In genomic region chr5:111556504-111556903, GRCh38 we compare ENCODE assay signal across 25 cellular contexts.
"Had no signal": no experiment of that assay in that cellular context is flagged by ENCODE, and none has a peak within 500 bp of the region (broad histone marks: within the 10 kb centered on the region; RNA-seq: fewer than 3 reads in every experiment).

No MANE protein-coding gene starts in this region.

- H3K4me1 ChIP-seq: breast epithelium, pancreas, psoas muscle had no signal

- ATAC-seq: effector memory CD8-positive, alpha-beta T cell; left lobe of liver; lower lobe of right lung; mucosa of descending colon; pancreas; psoas muscle; stimulated activated naive CD8-positive, alpha-beta T cell treated with anti-CD3 and anti-CD28 coated beads, Interleukin-15, Interleukin-2, amounts not matched to agents 100 U/mL and 50 U/mL, for 24 hours had no signal

- H3K27ac ChIP-seq: breast epithelium, dorsolateral prefrontal cortex, esophagus muscularis mucosa, hepatocyte, lower lobe of right lung, pancreas, psoas muscle, right atrium auricular region, spleen, upper lobe of left lung, WERI-Rb-1 had no signal

- H3K36me3 ChIP-seq: breast epithelium, esophagus muscularis mucosa, lower lobe of right lung, pancreas, right atrium auricular region, spleen, upper lobe of left lung, WERI-Rb-1 had no signal

- H3K9me3 ChIP-seq: breast epithelium, lower lobe of right lung, mucosa of descending colon, pancreas, psoas muscle, upper lobe of left lung had no signal

- H3K4me3 ChIP-seq: breast epithelium, dorsolateral prefrontal cortex, esophagus muscularis mucosa, hepatocyte, lower lobe of right lung, mucosa of descending colon, pancreas, psoas muscle, right atrium auricular region, spleen, upper lobe of left lung had no signal

- DNase-seq: activated CD4-positive, alpha-beta T cell treated with anti-CD3 and anti-CD28 coated beads for 1 hour; activated naive CD4-positive, alpha-beta T cell treated with Interleukin-2 at 50 U/mL for 16 hours; activated naive CD8-positive, alpha-beta T cell treated with anti-CD3 and anti-CD28 coated beads, Interleukin-2, amount 10 ng/mL, durations not matched to agents 7 days and 5 days; activated T-cell treated with anti-CD3 and anti-CD28 coated beads, Interleukin-2, amount 50 U/mL, for 48 hours; amniotic stem cell; dorsolateral prefrontal cortex; effector memory CD8-positive, alpha-beta T cell; glutamatergic neuron; immature natural killer cell; lower lobe of right lung; mesendoderm; mucosa of descending colon; nephron progenitor cell; pancreas; psoas muscle; spleen; stimulated activated CD4-positive, alpha-beta T cell treated with anti-CD3 and anti-CD28 coated beads, Interleukin-4, amount 100 ng/mL, for 24 hours; stimulated activated naive CD8-positive, alpha-beta T cell treated with anti-CD3 and anti-CD28 coated beads, Interleukin-15, Interleukin-2, amounts not matched to agents 100 U/mL and 50 U/mL, for 24 hours; upper lobe of left lung; WERI-Rb-1 had no signal
